ENCODE assay signal across 13 cellular contexts in genomic region chr2:238700506-238701050, GRCh38.
"Had no signal": no experiment of that assay in that cellular context is flagged by ENCODE, and none has a peak within 500 bp of the region (broad histone marks: within the 10 kb centered on the region; RNA-seq: fewer than 3 reads in every experiment).

No MANE protein-coding gene starts in this region.

- H3K4me3 Mint-ChIP-seq: activated naive CD4-positive, alpha-beta T cell treated with anti-CD3 and anti-CD28 coated beads, Interleukin-2, amount 50 U/mL, for 24 hours; activated T-cell treated with anti-CD3 and anti-CD28 coated beads, Interleukin-2, amount 50 U/mL, for 24 hours; neural crest cell; stimulated activated naive B cell treated with anti-CD40 and anti-IgM and Interleukin-4, amounts not matched to agents 10 μg/mL and 1 μg/mL and 100 μg/mL, for 72 hours; type B pancreatic cell had no signal

- H3K36me3 ChIP-seq: pancreas had no signal

- H3K4me1 ChIP-seq: pancreas had no signal

- H3K4me1 Mint-ChIP-seq: activated naive CD4-positive, alpha-beta T cell treated with anti-CD3 and anti-CD28 coated beads, Interleukin-2, amount 50 U/mL, for 24 hours; stimulated activated naive B cell treated with anti-CD40 and anti-IgM and Interleukin-4, amounts not matched to agents 10 μg/mL and 1 μg/mL and 100 μg/mL, for 72 hours had no signal

- H3K9me3 Mint-ChIP-seq: activated naive CD4-positive, alpha-beta T cell treated with anti-CD3 and anti-CD28 coated beads, Interleukin-2, amount 50 U/mL, for 24 hours; activated T-cell treated with anti-CD3 and anti-CD28 coated beads, Interleukin-2, amount 50 U/mL, for 24 hours; neural crest cell; stimulated activated naive B cell treated with anti-CD40 and anti-IgM and Interleukin-4, amounts not matched to agents 10 μg/mL and 1 μg/mL and 100 μg/mL, for 72 hours; type B pancreatic cell had no signal

- DNase-seq: activated CD4-positive, alpha-beta T cell treated with anti-CD3 and anti-CD28 coated beads, Interleukin-2, amount 50 U/mL, for 48 hours; activated effector memory CD4-positive, alpha-beta T cell treated with Interleukin-2 at 50 U/mL for 16 hours; activated T-cell treated with anti-CD3 and anti-CD28 coated beads, Interleukin-2, amount 50 U/mL, for 24 hours; caudate nucleus; hippocampal formation; pancreas; stimulated activated CD4-positive, alpha-beta T cell treated with anti-CD3 and anti-CD28 coated beads, Interleukin-4, amount 100 ng/mL, for 1 hour; stimulated activated naive B cell treated with anti-CD40 and anti-IgM and Interleukin-4, amounts not matched to agents 10 μg/mL and 1 μg/mL and 100 μg/mL, for 72 hours; T1000 had no signal

- H3K27me3 ChIP-seq: pancreas had no signal

- H3K27me3 Mint-ChIP-seq: activated naive CD4-positive, alpha-beta T cell treated with anti-CD3 and anti-CD28 coated beads, Interleukin-2, amount 50 U/mL, for 24 hours; activated T-cell treated with anti-CD3 and anti-CD28 coated beads, Interleukin-2, amount 50 U/mL, for 24 hours had no signal

- H3K27ac Mint-ChIP-seq: activated naive CD4-positive, alpha-beta T cell treated with anti-CD3 and anti-CD28 coated beads, Interleukin-2, amount 50 U/mL, for 24 hours; activated T-cell treated with anti-CD3 and anti-CD28 coated beads, Interleukin-2, amount 50 U/mL, for 24 hours; stimulated activated naive B cell treated with anti-CD40 and anti-IgM and Interleukin-4, amounts not matched to agents 10 μg/mL and 1 μg/mL and 100 μg/mL, for 72 hours; type B pancreatic cell had no signal

- ATAC-seq: activated CD4-positive, CD25-positive, alpha-beta regulatory T cell treated with anti-CD3 and anti-CD28 coated beads, Interleukin-2, amount 50 U/mL, for 24 hours; stimulated activated naive B cell treated with anti-CD40 and anti-IgM and Interleukin-4, amounts not matched to agents 10 μg/mL and 1 μg/mL and 100 μg/mL, for 72 hours had no signal

- H3K36me3 Mint-ChIP-seq: activated naive CD4-positive, alpha-beta T cell treated with anti-CD3 and anti-CD28 coated beads, Interleukin-2, amount 50 U/mL, for 24 hours; stimulated activated naive B cell treated with anti-CD40 and anti-IgM and Interleukin-4, amounts not matched to agents 10 μg/mL and 1 μg/mL and 100 μg/mL, for 72 hours; type B pancreatic cell had no signal

- H3K4me3 ChIP-seq: pancreas had no signal

- H3K9me3 ChIP-seq: pancreas had no signal

- H3K27ac ChIP-seq: pancreas had no signal
